Comparison of ENCODE assay signal across 8 cellular contexts in genomic region chr12:49828143-49829091, GRCh38. TPM values are rescaled to one million over a fixed set of nuclear protein-coding genes. Genes with fewer than 3 reads are reported as not detected.
DNase-seq lines count a peak whose midpoint lies in the region; ATAC-seq, FAIRE-seq and TF ChIP-seq lines count a peak whose summit lies in the region.

A gene with protein sequence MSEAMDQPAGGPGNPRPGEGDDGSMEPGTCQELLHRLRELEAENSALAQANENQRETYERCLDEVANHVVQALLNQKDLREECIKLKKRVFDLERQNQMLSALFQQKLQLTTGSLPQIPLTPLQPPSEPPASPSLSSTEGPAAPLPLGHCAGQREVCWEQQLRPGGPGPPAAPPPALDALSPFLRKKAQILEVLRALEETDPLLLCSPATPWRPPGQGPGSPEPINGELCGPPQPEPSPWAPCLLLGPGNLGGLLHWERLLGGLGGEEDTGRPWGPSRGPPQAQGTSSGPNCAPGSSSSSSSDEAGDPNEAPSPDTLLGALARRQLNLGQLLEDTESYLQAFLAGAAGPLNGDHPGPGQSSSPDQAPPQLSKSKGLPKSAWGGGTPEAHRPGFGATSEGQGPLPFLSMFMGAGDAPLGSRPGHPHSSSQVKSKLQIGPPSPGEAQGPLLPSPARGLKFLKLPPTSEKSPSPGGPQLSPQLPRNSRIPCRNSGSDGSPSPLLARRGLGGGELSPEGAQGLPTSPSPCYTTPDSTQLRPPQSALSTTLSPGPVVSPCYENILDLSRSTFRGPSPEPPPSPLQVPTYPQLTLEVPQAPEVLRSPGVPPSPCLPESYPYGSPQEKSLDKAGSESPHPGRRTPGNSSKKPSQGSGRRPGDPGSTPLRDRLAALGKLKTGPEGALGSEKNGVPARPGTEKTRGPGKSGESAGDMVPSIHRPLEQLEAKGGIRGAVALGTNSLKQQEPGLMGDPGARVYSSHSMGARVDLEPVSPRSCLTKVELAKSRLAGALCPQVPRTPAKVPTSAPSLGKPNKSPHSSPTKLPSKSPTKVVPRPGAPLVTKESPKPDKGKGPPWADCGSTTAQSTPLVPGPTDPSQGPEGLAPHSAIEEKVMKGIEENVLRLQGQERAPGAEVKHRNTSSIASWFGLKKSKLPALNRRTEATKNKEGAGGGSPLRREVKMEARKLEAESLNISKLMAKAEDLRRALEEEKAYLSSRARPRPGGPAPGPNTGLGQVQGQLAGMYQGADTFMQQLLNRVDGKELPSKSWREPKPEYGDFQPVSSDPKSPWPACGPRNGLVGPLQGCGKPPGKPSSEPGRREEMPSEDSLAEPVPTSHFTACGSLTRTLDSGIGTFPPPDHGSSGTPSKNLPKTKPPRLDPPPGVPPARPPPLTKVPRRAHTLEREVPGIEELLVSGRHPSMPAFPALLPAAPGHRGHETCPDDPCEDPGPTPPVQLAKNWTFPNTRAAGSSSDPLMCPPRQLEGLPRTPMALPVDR (N-terminal part only) (minus strand): TSS chr12:49828413. CDS start chr12:49804044, 24,369 bp downstream.

- ATAC-seq in HG02852 (IDR thresholded peaks at IDR 0.05; ENCODE audit: unreplicated experiment) (peak; percentile 88), left cardiac atrium (peak; percentile 97)

- no peaks in the 10 kb centered on the region for H3K27me3 ChIP-seq in prostate gland (replicated peaks; ENCODE audit: insufficient read depth)

- no peaks in the 10 kb centered on the region for H3K36me3 ChIP-seq in prostate gland

- FAIRE-seq in GM12892 (lab: Jason Lieb, UNC): peak; percentile 97

- intact Hi-C loops in left cardiac atrium (cut with DNase I): no loop called here
- intact Hi-C loops in prostate gland (cut with DNase I): loop anchor here (1.0 kb wide), 1 partner anchor 14 kb away; no protein-coding TSS in a partner anchor

- H3K27ac ChIP-seq in prostate gland: peak within 1 kb of the TSS; percentile 84 to 87

- TF ChIP-seq POLR2A in GM12892 (IDR thresholded peaks at IDR 0.05; ENCODE audit: low read depth, low read length) (peak; percentile 48; the same call in 1 of the 2 replicates), prostate gland (IDR thresholded peaks at IDR 0.05) (peak; percentile 45)

- DNase-seq in GM12892 (ENCODE audit: insufficient read length) (peak; percentile 97), NCI-H146 treated with DMSO at 0.1 percent for 48 hours (lab: John Stamatoyannopoulos, UW; ENCODE audit: unreplicated experiment) (peak; percentile 94), T-helper 1 cell (peak; percentile 87 to 94 (median 92)), amygdala (lab: John Stamatoyannopoulos, UW) (peak in 55 of 56 donors; percentile 69 to 96 (median 90)), left cardiac atrium (peak; percentile 99), prostate gland (ENCODE audit: low spot score) (peak; percentile 95), ureter (ENCODE audit: low spot score) (peak; percentile 97)

- peak within 1 kb of the TSS; percentile 67 to 96 for H3K4me3 ChIP-seq in prostate gland

- WGBS in prostate gland: under 1% methylated on average over 60 of the region's 60 CpGs

- peak in 1 of 4 experiments; percentile 17 for TF ChIP-seq CTCF in prostate gland (IDR thresholded peaks at IDR 0.05)

- no peaks in the 10 kb centered on the region for H3K9me3 ChIP-seq in prostate gland

- no peaks in the 10 kb centered on the region for H3K4me1 ChIP-seq in prostate gland (replicated peaks)

RNA-seq across cellular contexts. Expression of the gene that starts here (rescaled TPM):
- 2.5 TPM for polyA plus RNA-seq in GM12892 (2012; ENCODE audit: missing spikeins)
- total RNA-seq in left cardiac atrium (10 to 100 TPM; 18.6 to 18.8 TPM), prostate gland (10 to 100 TPM; 17.3 to 63.1 TPM), ureter (24.0 TPM)

Comparison
In these comparisons a context has a peak if more than half of its experiments do, and no peak if none do; other contexts are left out.
1. Peak in every context shown above with its lines: DNase-seq, ATAC-seq, H3K4me3 ChIP-seq and H3K27ac ChIP-seq.